In the genomic region with DNA sequence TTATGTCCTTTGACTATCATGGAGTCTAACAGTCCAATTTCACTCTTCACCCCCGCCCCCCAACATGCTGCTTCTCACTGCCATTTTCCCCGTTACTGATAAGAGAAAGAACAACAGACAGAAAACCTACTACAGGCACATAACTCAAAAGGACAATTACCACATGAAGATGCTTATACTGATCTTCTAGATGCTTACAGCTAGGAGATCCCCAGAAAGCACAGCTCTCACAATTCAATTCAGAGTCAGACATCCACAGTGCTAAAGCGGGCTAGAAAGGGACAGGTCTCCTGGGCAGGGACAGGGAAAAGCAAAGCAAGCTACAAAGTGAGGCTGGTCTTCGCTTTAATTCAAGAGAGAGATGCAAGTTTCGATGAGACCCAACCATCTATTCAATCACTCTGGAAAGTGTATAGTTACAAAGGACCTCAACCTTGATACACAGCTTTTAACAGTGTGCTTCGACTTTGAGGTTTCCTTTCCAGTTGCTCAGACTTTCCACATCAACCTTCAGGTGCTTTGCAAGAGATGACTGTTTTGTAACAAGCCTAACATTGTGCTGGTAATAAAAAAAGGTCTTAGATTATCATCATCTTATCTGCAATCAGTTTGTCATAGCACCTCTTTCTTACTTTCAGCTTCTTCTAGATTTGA, we compare ENCODE assay signal across 15 cellular contexts.
DNase-seq lines count a peak whose midpoint lies in the region; ATAC-seq, FAIRE-seq and TF ChIP-seq lines count a peak whose summit lies in the region.
"Had no signal": no experiment of that assay in that cellular context is flagged by ENCODE, and none has a peak within 500 bp of the region (broad histone marks: within the 10 kb centered on the region; RNA-seq: fewer than 3 reads in every experiment).

No MANE protein-coding gene starts in this region.

- ATAC-seq in HG02938 (IDR thresholded peaks at IDR 0.05; ENCODE audit: unreplicated experiment) (peak; percentile 28), GM12878 (peak; percentile 30), upper lobe of left lung (ENCODE audit: low FRiP score in 2 of 2) (no peak)
- ATAC-seq in stimulated activated memory B cell treated with anti-CD40 and anti-IgM and Interleukin-4, amounts not matched to agents 10 μg/mL and 1 μg/mL and 100 μg/mL, for 72 hours, result peak; percentile 5
- ATAC-seq: lower lobe of right lung had no signal

- SMC1A ChIA-PET in GM12878 (lab: Charles Lee; ENCODE audit: uncharacterized antibody, unreplicated experiment), result interaction anchor here (0.6 to 3.1 kb wide), 11 partner anchors 8 to 197 kb away, joined by 3 to 9 read pairs (median 3); no protein-coding TSS in a partner anchor

- TF ChIP-seq EP300 in GM12878 (IDR thresholded peaks at IDR 0.05; ENCODE audit: borderline replicate concordance in 1 of 2, control insufficient read depth in 1 of 2, low read depth in 2 of 2, low read length in 2 of 2) (no peak), upper lobe of left lung (IDR thresholded peaks at IDR 0.05) (no peak)

- in situ Hi-C loops in GM12878 (cut with MboI), result no loop called here

- H3K9me3 ChIP-seq in GM12878 (replicated peaks; ENCODE audit: control insufficient read depth, insufficient read depth, low read length), result no peaks in the 10 kb centered on the region
- H3K9me3 ChIP-seq in colonic mucosa, result no peaks in the 10 kb centered on the region
- no peaks in the 10 kb centered on the region for H3K9me3 ChIP-seq in uterus
- no peaks in the 10 kb centered on the region for H3K9me3 ChIP-seq in upper lobe of left lung
- H3K9me3 ChIP-seq: lower lobe of right lung, ovary, suprapubic skin had no signal

- no peak overlapping the region for H3K4me3 ChIP-seq in GM12878
- H3K4me3 ChIP-seq in colonic mucosa, result no peak overlapping the region
- H3K4me3 ChIP-seq in uterus, result no peak overlapping the region
- H3K4me3 ChIP-seq in upper lobe of left lung, result no peak overlapping the region
- H3K4me3 ChIP-seq: GM23248, lower lobe of right lung, ovary, suprapubic skin had no signal

- H3K79me2 ChIP-seq in GM12878 (ENCODE audit: control insufficient read depth, insufficient read depth, low read length), result no peaks in the 10 kb centered on the region

- no TSS peak for BruUV-seq in GM12878 (replicated peaks; lab: Mats Ljungman, UMichigan)

- peak overlapping the region; percentile 61 for H3K4me3 Mint-ChIP-seq in activated CD4-positive, alpha-beta T cell treated with anti-CD3 and anti-CD28 coated beads, Interleukin-2, amount 10 ng/mL, durations not matched to agents 7 days and 5 days
- no peak overlapping the region for H3K4me3 Mint-ChIP-seq in stimulated activated memory B cell treated with anti-CD40 and anti-IgM and Interleukin-4, amounts not matched to agents 10 μg/mL and 1 μg/mL and 100 μg/mL, for 72 hours

- peak; percentile 77 for DNase-seq in activated CD4-positive, alpha-beta T cell treated with anti-CD3 and anti-CD28 coated beads, Interleukin-2, amount 10 ng/mL, durations not matched to agents 7 days and 5 days
- DNase-seq in GM12878 (ENCODE audit: low read depth, low spot score) (no peak), colonic mucosa (no peak), uterus (no peak), upper lobe of left lung (no peak)
- DNase-seq: COR-L47, GM23248, lower lobe of right lung, NCI-H1048, NCI-H446 treated with DMSO at 0.1 percent for 48 hours, ovary, RPMI8226 had no signal

- H3K27ac ChIP-seq in GM12878 (ENCODE audit: control insufficient read depth, insufficient read depth), result no peak overlapping the region
- no peak overlapping the region for H3K27ac ChIP-seq in colonic mucosa
- no peak overlapping the region for H3K27ac ChIP-seq in uterus
- no peak overlapping the region for H3K27ac ChIP-seq in upper lobe of left lung
- H3K27ac ChIP-seq: GM23248, lower lobe of right lung, ovary, suprapubic skin had no signal

- RAD21 ChIA-PET in GM12878 (lab: Charles Lee; ENCODE audit: unreplicated experiment), result interaction anchor here (1.3 kb wide), 1 partner anchor 10 kb away, joined by 5 read pairs; no protein-coding TSS in a partner anchor

- H3K9me3 Mint-ChIP-seq in activated CD4-positive, alpha-beta T cell treated with anti-CD3 and anti-CD28 coated beads, Interleukin-2, amount 10 ng/mL, durations not matched to agents 7 days and 5 days, result no peaks in the 10 kb centered on the region
- no peaks in the 10 kb centered on the region for H3K9me3 Mint-ChIP-seq in stimulated activated memory B cell treated with anti-CD40 and anti-IgM and Interleukin-4, amounts not matched to agents 10 μg/mL and 1 μg/mL and 100 μg/mL, for 72 hours

- H2AFZ ChIP-seq in GM12878 (ENCODE audit: control insufficient read depth, low read depth, low read length), result no peak overlapping the region
- H2AFZ ChIP-seq: GM23248 had no signal

- no peaks in the 10 kb centered on the region for H3K27me3 Mint-ChIP-seq in activated CD4-positive, alpha-beta T cell treated with anti-CD3 and anti-CD28 coated beads, Interleukin-2, amount 10 ng/mL, durations not matched to agents 7 days and 5 days
- H3K27me3 Mint-ChIP-seq in stimulated activated memory B cell treated with anti-CD40 and anti-IgM and Interleukin-4, amounts not matched to agents 10 μg/mL and 1 μg/mL and 100 μg/mL, for 72 hours, result peaks cover 8% of the 10 kb centered on the region

- H3K36me3 ChIP-seq in GM12878 (ENCODE audit: control insufficient read depth in 2 of 2, insufficient read depth in 2 of 2, low read length in 1 of 2) (no peaks in the 10 kb centered on the region), colonic mucosa (no peaks in the 10 kb centered on the region), uterus (no peaks in the 10 kb centered on the region), upper lobe of left lung (no peaks in the 10 kb centered on the region)
- H3K36me3 ChIP-seq: lower lobe of right lung, ovary, suprapubic skin had no signal

- H3K4me2 ChIP-seq in GM12878 (ENCODE audit: control insufficient read depth, insufficient read depth), result no peak overlapping the region

- WGBS in GM12878 (ENCODE audit: insufficient coverage, insufficient replicate concordance, low lambda C conversion rate, missing lambda C conversion rate), result 43% methylated on average over 6 of the region's 6 CpGs
- WGBS in upper lobe of left lung, 2 donors, result 88 to 90% methylated on average over 6 of the region's 6 CpGs

- TF ChIP-seq RAD21 in GM12878 (IDR thresholded peaks at IDR 0.05; ENCODE audit: insufficient read depth, low read depth, low read length), result no peak

- no peaks in the 10 kb centered on the region; a peak in 1 of 4 replicates for H3K27me3 ChIP-seq in GM12878 (replicated peaks in 1 of 2; ENCODE audit: control insufficient read depth in 2 of 2, insufficient read depth in 2 of 2, low read length in 1 of 2)
- no peaks in the 10 kb centered on the region for H3K27me3 ChIP-seq in colonic mucosa
- H3K27me3 ChIP-seq in uterus, result no peaks in the 10 kb centered on the region
- no peaks in the 10 kb centered on the region for H3K27me3 ChIP-seq in upper lobe of left lung
- H3K27me3 ChIP-seq: ovary, suprapubic skin had no signal

- intact Hi-C loops in GM12878 (cut with micrococcal nuclease; ENCODE audit: unreplicated experiment) (no loop called here), colonic mucosa (cut with DNase I) (no loop called here), uterus (cut with DNase I; ENCODE audit: low total_unique reads) (no loop called here)

- H3K4me1 ChIP-seq in GM12878 (ENCODE audit: control insufficient read depth, insufficient read depth, low read length), result peaks cover 9% of the 10 kb centered on the region; the same call in 1 of the 2 replicates
- H3K4me1 ChIP-seq in colonic mucosa, result no peaks in the 10 kb centered on the region
- no peaks in the 10 kb centered on the region for H3K4me1 ChIP-seq in uterus
- H3K4me1 ChIP-seq in upper lobe of left lung, result no peaks in the 10 kb centered on the region
- H3K4me1 ChIP-seq: lower lobe of right lung, suprapubic skin had no signal

- H3K27ac Mint-ChIP-seq in activated CD4-positive, alpha-beta T cell treated with anti-CD3 and anti-CD28 coated beads, Interleukin-2, amount 10 ng/mL, durations not matched to agents 7 days and 5 days, result peak overlapping the region; percentile 94
- H3K27ac Mint-ChIP-seq in stimulated activated memory B cell treated with anti-CD40 and anti-IgM and Interleukin-4, amounts not matched to agents 10 μg/mL and 1 μg/mL and 100 μg/mL, for 72 hours, result no peak overlapping the region

- H3K36me3 Mint-ChIP-seq in activated CD4-positive, alpha-beta T cell treated with anti-CD3 and anti-CD28 coated beads, Interleukin-2, amount 10 ng/mL, durations not matched to agents 7 days and 5 days (ENCODE audit: low read depth), result peaks cover 80% of the 10 kb centered on the region
- H3K36me3 Mint-ChIP-seq in stimulated activated memory B cell treated with anti-CD40 and anti-IgM and Interleukin-4, amounts not matched to agents 10 μg/mL and 1 μg/mL and 100 μg/mL, for 72 hours, result no peaks in the 10 kb centered on the region

- TF ChIP-seq POLR2A in GM12878 (IDR thresholded peaks at IDR 0.05; ENCODE audit: low read depth, low read length) (no peak), uterus (IDR thresholded peaks at IDR 0.05) (no peak), upper lobe of left lung (IDR thresholded peaks at IDR 0.05) (no peak)

- POLR2A ChIA-PET in activated CD4-positive, alpha-beta T cell treated with anti-CD3 and anti-CD28 coated beads, Interleukin-2, amount 10 ng/mL, durations not matched to agents 7 days and 5 days (lab: Charles Lee), result interaction anchor here (0.6 to 1.2 kb wide), 4 partner anchors 24 to 59 kb away, joined by 3 to 4 read pairs (median 3); no protein-coding TSS in a partner anchor
- POLR2A ChIA-PET in GM12878 (lab: Charles Lee), result interaction anchor here (1.0 to 1.7 kb wide), 3 partner anchors 9 to 32 kb away, joined by 3 to 7 read pairs (median 4); no protein-coding TSS in a partner anchor

- CTCF ChIA-PET in activated CD4-positive, alpha-beta T cell treated with anti-CD3 and anti-CD28 coated beads, Interleukin-2, amount 10 ng/mL, durations not matched to agents 7 days and 5 days (lab: Charles Lee), result interaction anchor here (0.7 to 2.6 kb wide), 7 partner anchors 10 to 268 kb away, joined by 4 to 17 read pairs (median 8); no protein-coding TSS in a partner anchor
- CTCF ChIA-PET in GM12878 (lab: Yijun Ruan, JAX), result interaction anchor here (0.7 to 1.8 kb wide), 5 partner anchors 9 to 107 kb away, joined by 3 to 5 read pairs (median 4); no protein-coding TSS in a partner anchor

- no peak for TF ChIP-seq CTCF in GM12878 (IDR thresholded peaks at IDR 0.05 in 2 of 3, conservative IDR thresholded peaks at IDR 0.05 in 1 of 3; ENCODE audit: control insufficient read depth in 2 of 3, extremely low read depth in 1 of 3, insufficient read depth in 1 of 3, low read depth in 3 of 3, low read length in 3 of 3)
- no peak for TF ChIP-seq CTCF in colonic mucosa (IDR thresholded peaks at IDR 0.05)
- TF ChIP-seq CTCF in uterus (IDR thresholded peaks at IDR 0.05), result no peak
- no peak for TF ChIP-seq CTCF in upper lobe of left lung (IDR thresholded peaks at IDR 0.05)

- peaks cover 91% of the 10 kb centered on the region for H3K4me1 Mint-ChIP-seq in activated CD4-positive, alpha-beta T cell treated with anti-CD3 and anti-CD28 coated beads, Interleukin-2, amount 10 ng/mL, durations not matched to agents 7 days and 5 days
- peaks cover 5% of the 10 kb centered on the region for H3K4me1 Mint-ChIP-seq in stimulated activated memory B cell treated with anti-CD40 and anti-IgM and Interleukin-4, amounts not matched to agents 10 μg/mL and 1 μg/mL and 100 μg/mL, for 72 hours

- no peaks in the 10 kb centered on the region for H4K20me1 ChIP-seq in GM12878 (ENCODE audit: control insufficient read depth, insufficient read depth)

- no peak for FAIRE-seq in GM12878 (lab: Jason Lieb, UNC)

- H3K9ac ChIP-seq in GM12878 (ENCODE audit: control insufficient read depth, insufficient read depth, low read length), result no peak overlapping the region
- H3K9ac ChIP-seq in colonic mucosa (ENCODE audit: low read depth in 2 of 2, low read length in 2 of 2), result no peak overlapping the region
- H3K9ac ChIP-seq: GM23248 had no signal

Comparison
In these comparisons a context has a peak if more than half of its experiments do, and no peak if none do; other contexts are left out.
1. ATAC-seq: peak in HG02938 (single experiment), GM12878 (single experiment) and stimulated activated memory B cell treated with anti-CD40 and anti-IgM and Interleukin-4, amounts not matched to agents 10 μg/mL and 1 μg/mL and 100 μg/mL, for 72 hours (single experiment); none in upper lobe of left lung (0 of 2).